In genomic region chr4:6087669-6088068, GRCh38 we compare ENCODE assay signal across 8 cellular contexts.
DNase-seq lines count a peak whose midpoint lies in the region; ATAC-seq and TF ChIP-seq lines count a peak whose summit lies in the region.

No MANE protein-coding gene starts in this region.

- H3K27me3 ChIP-seq in Panc1 (ENCODE audit: control insufficient read depth, insufficient read depth, low read length): no peaks in the 10 kb centered on the region
- peaks cover 0 to 22% (median 0%) of the 10 kb centered on the region in 9 donors for H3K27me3 ChIP-seq in heart left ventricle
- no peaks in the 10 kb centered on the region for H3K27me3 ChIP-seq in upper lobe of right lung

- CTCF ChIA-PET in HEK293T (lab: Yijun Ruan, JAX) (interaction anchor here (0.5 to 3.9 kb wide), 3 partner anchors 89 to 675 kb away, joined by 3 to 43 read pairs (median 4); no protein-coding TSS in a partner anchor), Panc1 (lab: Charles Lee) (interaction anchor here (1.2 kb wide), 1 partner anchor 89 kb away, joined by 4 read pairs; no protein-coding TSS in a partner anchor)

- H3K36me3 ChIP-seq in Panc1 (ENCODE audit: control insufficient read depth, insufficient read depth, low read length): no peaks in the 10 kb centered on the region
- H3K36me3 ChIP-seq in heart left ventricle: no peaks in the 10 kb centered on the region
- no peaks in the 10 kb centered on the region for H3K36me3 ChIP-seq in upper lobe of right lung

- H3K4me1 ChIP-seq in Panc1 (ENCODE audit: control insufficient read depth, insufficient read depth, low read length) (no peaks in the 10 kb centered on the region), heart left ventricle (no peaks in the 10 kb centered on the region), upper lobe of right lung (no peaks in the 10 kb centered on the region)

- no peak overlapping the region for H3K4me3 ChIP-seq in Panc1 (ENCODE audit: low read depth in 2 of 2, low read length in 2 of 2)
- no peak overlapping the region for H3K4me3 ChIP-seq in heart left ventricle
- no peak overlapping the region for H3K4me3 ChIP-seq in upper lobe of right lung

- peak; percentile 80 for ATAC-seq in Panc1
- ATAC-seq in heart left ventricle: peak in 1 of 4 donors; percentile 46
- peak; percentile 68 for ATAC-seq in upper lobe of right lung

- WGBS in heart left ventricle, 4 donors: 11 to 19% (median 15%) methylated on average over 2 of the region's 2 CpGs

- intact Hi-C loops in Panc1 (cut with micrococcal nuclease; ENCODE audit: unreplicated experiment): loop anchor here (1.0 kb wide), 1 partner anchor 89 kb away; no protein-coding TSS in a partner anchor
- intact Hi-C loops in heart left ventricle (cut with DNase I): loop anchor here (1.0 to 5.0 kb wide), 3 partner anchors 89 to 90 kb away; no protein-coding TSS in a partner anchor
- intact Hi-C loops in upper lobe of right lung (cut with DNase I): no loop called here

- POLR2A ChIA-PET in HEK293T (lab: Yijun Ruan, JAX): no interaction called here
- POLR2A ChIA-PET in Panc1 (lab: Charles Lee): no interaction called here

- BruUV-seq in Panc1 (replicated peaks; lab: Mats Ljungman, UMichigan): no TSS peak

- DNase-seq in ACHN (peak; percentile 36), HEK293T (ENCODE audit: extremely low spot score) (peak; percentile 68), Panc1 (ENCODE audit: low read depth, low spot score) (no peak), heart left ventricle (peak in 1 of 5 donors; percentile 44), upper lobe of right lung (no peak), foreskin melanocyte (no peak), UCSD-AML1 (lab: John Stamatoyannopoulos, UW; ENCODE audit: unreplicated experiment) (no peak), NK-92 (lab: John Stamatoyannopoulos, UW; ENCODE audit: unreplicated experiment) (no peak)

- H3K27ac ChIP-seq in Panc1 (ENCODE audit: low read length) (no peak overlapping the region), heart left ventricle (no peak overlapping the region), upper lobe of right lung (no peak overlapping the region)

- peak; percentile 75 for TF ChIP-seq CTCF in Panc1 (IDR thresholded peaks at IDR 0.05)
- peak in 11 of 12 donors; percentile 20 to 48 (median 34) for TF ChIP-seq CTCF in heart left ventricle (IDR thresholded peaks at IDR 0.05)
- peak; percentile 40 for TF ChIP-seq CTCF in upper lobe of right lung (IDR thresholded peaks at IDR 0.05)

- in situ Hi-C loops in ACHN (cut with HindIII; ENCODE audit: low pct_ligation_motif_present, low pct_unique_long_range_greater_than_20kb, low sequenced_read_pairs): no loop called here
- in situ Hi-C loops in Panc1 (cut with HindIII; ENCODE audit: low pct_unique_long_range_greater_than_20kb, low sequenced_read_pairs): no loop called here

- TF ChIP-seq POLR2A in heart left ventricle (IDR thresholded peaks at IDR 0.05): no peak

- H3K9me3 ChIP-seq in Panc1 (ENCODE audit: control insufficient read depth, insufficient read depth, low read depth, low read length): no peaks in the 10 kb centered on the region
- H3K9me3 ChIP-seq in heart left ventricle: no peaks in the 10 kb centered on the region
- no peaks in the 10 kb centered on the region for H3K9me3 ChIP-seq in upper lobe of right lung

TF ChIP-seq in HEK293T, 16 proteins besides CTCF, POLR2A, EP300 and RAD21:
- TF ChIP-seq L3MBTL2 (conservative IDR thresholded peaks at IDR 0.05) (no peak), ZNF384 (IDR thresholded peaks at IDR 0.05) (no peak), ARNT (IDR thresholded peaks at IDR 0.05) (no peak), HDGF (IDR thresholded peaks at IDR 0.05; ENCODE audit: borderline replicate concordance) (no peak), SUZ12 (IDR thresholded peaks at IDR 0.05) (no peak), TARDBP (IDR thresholded peaks at IDR 0.05) (no peak), FOXK2 (IDR thresholded peaks at IDR 0.05) (no peak), CTBP1 (IDR thresholded peaks at IDR 0.05; ENCODE audit: borderline replicate concordance) (no peak), NFRKB (IDR thresholded peaks at IDR 0.05) (no peak), ELF4 (IDR thresholded peaks at IDR 0.05) (no peak), FOXA1 (IDR thresholded peaks at IDR 0.05) (no peak), FOXM1 (IDR thresholded peaks at IDR 0.05; ENCODE audit: borderline replicate concordance) (no peak), SP1 (IDR thresholded peaks at IDR 0.05) (no peak), PKNOX1 (IDR thresholded peaks at IDR 0.05) (no peak), LEF1 (IDR thresholded peaks at IDR 0.05; ENCODE audit: borderline replicate concordance) (no peak), BHLHE40 (IDR thresholded peaks at IDR 0.05; ENCODE audit: borderline replicate concordance) (no peak)

Comparison
In these comparisons a context has a peak if more than half of its experiments do, and no peak if none do; other contexts are left out.
1. DNase-seq: peak in ACHN (single experiment) and HEK293T (single experiment); none in Panc1 (single experiment), upper lobe of right lung (single experiment), foreskin melanocyte (single experiment), UCSD-AML1 (single experiment) and NK-92 (single experiment).
2. Peak in every context shown above with its lines, with median percentiles within 50 percentile points of each other: CTCF ChIP-seq.